In genomic region chr1:150232921-150233320, GRCh38 we compare ENCODE assay signal across 10 cellular contexts. TPM values are rescaled to one million over a fixed set of nuclear protein-coding genes. Genes with fewer than 3 reads are reported as not detected.
DNase-seq lines count a peak whose midpoint lies in the region; ATAC-seq and TF ChIP-seq lines count a peak whose summit lies in the region.
"Not testable (repeated sequence)": the region's sequence is repeated elsewhere in the genome, so short reads cannot be mapped to it uniquely, and the experiment has no call there.
"Had no signal": no experiment of that assay in that cellular context is flagged by ENCODE, and none has a peak within 500 bp of the region (broad histone marks: within the 10 kb centered on the region; RNA-seq: fewer than 3 reads in every experiment).

No MANE protein-coding gene starts in this region.

- H3K27me3 Mint-ChIP-seq in CD8-positive, alpha-beta memory T cell; activated T-cell treated with anti-CD3 and anti-CD28 coated beads, Interleukin-2, amount 50 U/mL, for 72 hours (ENCODE audit: low read depth); osteocyte (ENCODE audit: unreplicated experiment): not testable (repeated sequence)

- H3K4me2 ChIP-seq in hepatocyte: peak overlapping the region; percentile 86

- 90% methylated on average over 10 of the region's 10 CpGs for WGBS in hepatocyte (ENCODE audit: low lambda C conversion rate, missing lambda C conversion rate)
- 81 to 87% methylated on average over 10 of the region's 10 CpGs for WGBS in upper lobe of left lung, 2 donors

- H3K79me2 ChIP-seq in hepatocyte: peaks cover 47% of the 10 kb centered on the region

- peak overlapping the region in 3 of 7 donors; percentile 11 to 62 (median 17) for H3K4me3 Mint-ChIP-seq in CD8-positive, alpha-beta memory T cell
- not testable (repeated sequence) for H3K4me3 Mint-ChIP-seq in activated T-cell treated with anti-CD3 and anti-CD28 coated beads, Interleukin-2, amount 50 U/mL, for 72 hours; osteocyte (ENCODE audit: unreplicated experiment)

- peaks cover 4 to 32% (median 6%) of the 10 kb centered on the region in 3 donors for H3K36me3 Mint-ChIP-seq in CD8-positive, alpha-beta memory T cell
- H3K36me3 Mint-ChIP-seq in activated T-cell treated with anti-CD3 and anti-CD28 coated beads, Interleukin-2, amount 50 U/mL, for 72 hours (ENCODE audit: insufficient read depth in 2 of 2): peaks cover 6 to 10% of the 10 kb centered on the region in 2 donors
- peaks cover 10% of the 10 kb centered on the region for H3K36me3 Mint-ChIP-seq in osteocyte (ENCODE audit: unreplicated experiment)

- H3K36me3 ChIP-seq in CD8-positive, alpha-beta memory T cell (ENCODE audit: insufficient read depth, low read length); hepatocyte (replicated peaks; ENCODE audit: insufficient read depth, low read depth): not testable (repeated sequence)
- H3K36me3 ChIP-seq in upper lobe of left lung: peaks cover 0 to 28% (median 4%) of the 10 kb centered on the region in 4 donors

- not testable (repeated sequence) for ATAC-seq in activated T-cell treated with anti-CD3 and anti-CD28 coated beads, Interleukin-2, amount 50 U/mL, for 72 hours (replicated peaks in 1 of 2); upper lobe of left lung (ENCODE audit: low FRiP score in 2 of 2)

- H3K4me1 Mint-ChIP-seq in CD8-positive, alpha-beta memory T cell: peaks cover 17 to 27% (median 22%) of the 10 kb centered on the region in 3 donors
- H3K4me1 Mint-ChIP-seq in activated T-cell treated with anti-CD3 and anti-CD28 coated beads, Interleukin-2, amount 50 U/mL, for 72 hours (ENCODE audit: low read depth): peaks cover 19% of the 10 kb centered on the region
- H3K4me1 Mint-ChIP-seq in osteocyte (ENCODE audit: unreplicated experiment): peaks cover 19% of the 10 kb centered on the region

- H2AFZ ChIP-seq in hepatocyte: not testable (repeated sequence)

- H3K4me3 ChIP-seq in CD8-positive, alpha-beta memory T cell (ENCODE audit: low read length); hepatocyte; upper lobe of left lung: not testable (repeated sequence)
- peak overlapping the region; percentile 99 for H3K4me3 ChIP-seq in NB4 (ENCODE audit: low read depth, low read length)

- H4K20me1 ChIP-seq in hepatocyte (ENCODE audit: insufficient read depth, poor library complexity, severe bottlenecking): not testable (repeated sequence)

- TF ChIP-seq CTCF in NB4 (IDR thresholded peaks at IDR 0.05; ENCODE audit: low read depth, low read length); hepatocyte (IDR thresholded peaks at IDR 0.05; ENCODE audit: poor library complexity); osteocyte (IDR thresholded peaks at IDR 0.05); upper lobe of left lung (IDR thresholded peaks at IDR 0.05): not testable (repeated sequence)

- H3K9me3 Mint-ChIP-seq in CD8-positive, alpha-beta memory T cell; activated T-cell treated with anti-CD3 and anti-CD28 coated beads, Interleukin-2, amount 50 U/mL, for 72 hours; osteocyte (ENCODE audit: unreplicated experiment): not testable (repeated sequence)

- H3K27me3 ChIP-seq in CD8-positive, alpha-beta memory T cell (ENCODE audit: insufficient read depth, low read length, poor library complexity, severe bottlenecking); hepatocyte; upper lobe of left lung: not testable (repeated sequence)

- POLR2A ChIA-PET in CD8-positive, alpha-beta memory T cell (lab: Charles Lee): interaction anchor here (0.5 to 2.2 kb wide), 5 partner anchors 101 to 347 kb away, joined by 3 to 15 read pairs (median 8); partner anchors contain the start of gene RPRD2

- CTCF ChIA-PET in CD8-positive, alpha-beta memory T cell (lab: Charles Lee): not testable (repeated sequence)

- not testable (repeated sequence) for DNase-seq in CD8-positive, alpha-beta memory T cell; NB4 (ENCODE audit: low read depth); activated T-cell treated with anti-CD3 and anti-CD28 coated beads, Interleukin-2, amount 50 U/mL, for 72 hours; hepatocyte (ENCODE audit: low spot score); upper lobe of left lung
- DNase-seq in osteocyte (ENCODE audit: extremely low spot score, unreplicated experiment): peak; percentile 46

- not testable (repeated sequence) for H3K9me2 ChIP-seq in hepatocyte (replicated peaks; ENCODE audit: insufficient read depth)

- not testable (repeated sequence) for TF ChIP-seq POLR2A in NB4 (IDR thresholded peaks at IDR 0.05; ENCODE audit: extremely low read depth, insufficient read length); upper lobe of left lung (IDR thresholded peaks at IDR 0.05)

- not testable (repeated sequence) for TF ChIP-seq EP300 in upper lobe of left lung (IDR thresholded peaks at IDR 0.05)

- H3K27ac Mint-ChIP-seq in CD8-positive, alpha-beta memory T cell: peak overlapping the region in 6 of 8 donors; percentile 95 to 99 (median 97)
- peak overlapping the region; percentile 34 for H3K27ac Mint-ChIP-seq in activated T-cell treated with anti-CD3 and anti-CD28 coated beads, Interleukin-2, amount 50 U/mL, for 72 hours
- not testable (repeated sequence) for H3K27ac Mint-ChIP-seq in osteocyte (ENCODE audit: unreplicated experiment)

- H3K27ac ChIP-seq in CD8-positive, alpha-beta memory T cell (ENCODE audit: low read depth, low read length): peak overlapping the region; percentile 98
- H3K27ac ChIP-seq in hepatocyte: not testable (repeated sequence)
- peak overlapping the region; percentile 97 to 100 (median 99) for H3K27ac ChIP-seq in upper lobe of left lung

- not testable (repeated sequence) for H3K9me3 ChIP-seq in CD8-positive, alpha-beta memory T cell (ENCODE audit: low read length); hepatocyte (ENCODE audit: low read depth); upper lobe of left lung

- H3K4me1 ChIP-seq in CD8-positive, alpha-beta memory T cell (ENCODE audit: insufficient read depth, low read length): peaks cover 18% of the 10 kb centered on the region
- H3K4me1 ChIP-seq in hepatocyte (ENCODE audit: insufficient read depth): not testable (repeated sequence)
- peaks cover 9 to 20% (median 17%) of the 10 kb centered on the region in 4 donors for H3K4me1 ChIP-seq in upper lobe of left lung

RNA-seq across cellular contexts. Expression of gene ANP32E, which starts 3.0 kb away (rescaled TPM):
- total RNA-seq in CD8-positive, alpha-beta memory T cell: 100 to 1,000 TPM; 154 TPM
- 57.9 TPM for polyA plus RNA-seq in CD8-positive, alpha-beta memory T cell
- total RNA-seq in activated T-cell treated with anti-CD3 and anti-CD28 coated beads, Interleukin-2, amount 50 U/mL, for 72 hours: 100 to 1,000 TPM; 151 to 157 TPM
- total RNA-seq in hepatocyte (18.2 and 26.1 TPM in 2 replicates), osteocyte (29.5 and 32.2 TPM in 2 replicates), upper lobe of left lung (10 to 100 TPM in 5 of 6 donors, 1 to 10 TPM in 1; 7.7 to 38.8 (median 27.9) TPM)
- polyA plus RNA-seq in hepatocyte: 20.0 and 21.5 TPM in 2 replicates

RNA-seq across cellular contexts. Expression of gene CA14, which starts 24.7 kb away (rescaled TPM):
- total RNA-seq in CD8-positive, alpha-beta memory T cell: not detected
- polyA plus RNA-seq in CD8-positive, alpha-beta memory T cell: 0.20 TPM
- not detected for total RNA-seq in activated T-cell treated with anti-CD3 and anti-CD28 coated beads, Interleukin-2, amount 50 U/mL, for 72 hours
- total RNA-seq in hepatocyte (2.4 and 4.6 TPM in 2 replicates), osteocyte (not detected in 2 replicates), upper lobe of left lung (1 to 10 TPM in 1 of 6 donors, under 1 TPM in 3, not detected in 2; 0.61 to 1.0 (median 0.63) TPM)
- polyA plus RNA-seq in hepatocyte: 6.0 and 7.3 TPM in 2 replicates
- total RNA-seq: activated CD8-positive, alpha-beta memory T cell treated with anti-CD3 and anti-CD28 coated beads for 36 hours; activated T-helper 17 cell treated with anti-CD3 and anti-CD28 coated beads, Interleukin-2, amount 50 U/mL, for 72 hours; lung microvascular endothelial cell; renal cortical epithelial cell had no signal

RNA-seq across cellular contexts. Expression of gene APH1A, which starts 35.9 kb away (rescaled TPM):
- total RNA-seq in CD8-positive, alpha-beta memory T cell: 100 to 1,000 TPM; 139 to 140 TPM
- polyA plus RNA-seq in CD8-positive, alpha-beta memory T cell: 63.4 TPM
- total RNA-seq in activated T-cell treated with anti-CD3 and anti-CD28 coated beads, Interleukin-2, amount 50 U/mL, for 72 hours: 100 to 1,000 TPM; 128 to 129 TPM
- 145 and 148 TPM in 2 replicates for total RNA-seq in hepatocyte
- 52.1 and 54.1 TPM in 2 replicates for polyA plus RNA-seq in hepatocyte
- total RNA-seq in osteocyte: 138 and 147 TPM in 2 replicates
- 100 to 1,000 TPM in 3 of 6 donors, 10 to 100 TPM in 3; 71.2 to 169 (median 101) TPM for total RNA-seq in upper lobe of left lung

RNA-seq across cellular contexts. Expression of gene C1orf54, which starts 39.7 kb away (rescaled TPM):
- total RNA-seq in CD8-positive, alpha-beta memory T cell: under 1 TPM; 0.60 to 0.61 TPM
- polyA plus RNA-seq in CD8-positive, alpha-beta memory T cell: 4.0 TPM
- 1 to 10 TPM; 1.9 to 2.8 TPM for total RNA-seq in activated T-cell treated with anti-CD3 and anti-CD28 coated beads, Interleukin-2, amount 50 U/mL, for 72 hours
- total RNA-seq in hepatocyte (11.3 and 15.4 TPM in 2 replicates), osteocyte (49.9 and 55.6 TPM in 2 replicates), upper lobe of left lung (10 to 100 TPM in 1 of 6 donors, 1 to 10 TPM in 3, not detected in 2; 3.3 to 13.8 (median 7.3) TPM)
- 7.2 and 16.5 TPM in 2 replicates for polyA plus RNA-seq in hepatocyte

RNA-seq across cellular contexts. Expression of gene CIART, which starts 49.4 kb away (rescaled TPM):
- total RNA-seq in CD8-positive, alpha-beta memory T cell: 1 to 10 TPM in 1 of 2 experiments, under 1 TPM in 1; 0.81 to 1.7 TPM
- 0.60 TPM for polyA plus RNA-seq in CD8-positive, alpha-beta memory T cell
- total RNA-seq in activated T-cell treated with anti-CD3 and anti-CD28 coated beads, Interleukin-2, amount 50 U/mL, for 72 hours: 1 to 10 TPM; 1.6 to 2.4 TPM
- total RNA-seq in hepatocyte (1.8 and 3.6 TPM in 2 replicates), osteocyte (3.4 and 5.3 TPM in 2 replicates), upper lobe of left lung (10 to 100 TPM in 1 of 6 donors, 1 to 10 TPM in 5; 2.7 to 14.7 (median 7.5) TPM)
- polyA plus RNA-seq in hepatocyte: 4.4 and 7.1 TPM in 2 replicates
